Comparison of ENCODE assay signal across 1 cellular context in the genomic region with DNA sequence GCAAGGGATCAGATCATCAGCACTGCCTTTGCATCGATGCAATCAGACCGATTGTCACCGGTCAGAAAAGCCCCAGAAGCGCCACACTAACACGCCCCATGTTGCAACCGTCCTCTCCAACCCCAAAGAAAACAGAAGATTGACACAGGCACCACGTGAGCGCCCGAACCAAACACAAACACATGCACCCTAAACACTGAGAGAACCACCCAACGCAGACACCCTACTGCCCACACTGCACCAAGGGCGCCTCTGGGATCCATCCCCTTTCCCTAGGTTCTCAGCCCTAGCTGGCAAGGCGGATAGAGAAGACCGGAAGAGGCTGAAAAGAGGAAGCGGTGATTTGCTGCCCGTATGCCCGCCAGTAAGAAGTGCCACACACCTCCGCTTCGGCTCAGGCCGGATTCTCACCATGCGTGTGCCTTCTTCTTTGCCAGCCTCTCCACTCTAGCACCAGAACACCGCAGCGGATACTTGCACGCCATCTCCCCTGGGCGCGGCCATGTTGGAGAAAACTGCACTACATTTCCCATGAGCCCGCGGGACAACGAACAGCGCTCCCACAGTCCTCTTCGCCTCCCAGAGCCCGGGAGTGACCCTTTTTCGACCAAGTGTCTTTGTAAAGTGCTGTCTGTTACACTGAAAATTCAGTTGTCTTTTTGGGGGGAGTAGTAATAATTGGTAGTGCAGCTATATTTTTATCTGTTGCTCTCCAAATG.
TF ChIP-seq lines count a peak whose summit lies in the region.

A gene with protein sequence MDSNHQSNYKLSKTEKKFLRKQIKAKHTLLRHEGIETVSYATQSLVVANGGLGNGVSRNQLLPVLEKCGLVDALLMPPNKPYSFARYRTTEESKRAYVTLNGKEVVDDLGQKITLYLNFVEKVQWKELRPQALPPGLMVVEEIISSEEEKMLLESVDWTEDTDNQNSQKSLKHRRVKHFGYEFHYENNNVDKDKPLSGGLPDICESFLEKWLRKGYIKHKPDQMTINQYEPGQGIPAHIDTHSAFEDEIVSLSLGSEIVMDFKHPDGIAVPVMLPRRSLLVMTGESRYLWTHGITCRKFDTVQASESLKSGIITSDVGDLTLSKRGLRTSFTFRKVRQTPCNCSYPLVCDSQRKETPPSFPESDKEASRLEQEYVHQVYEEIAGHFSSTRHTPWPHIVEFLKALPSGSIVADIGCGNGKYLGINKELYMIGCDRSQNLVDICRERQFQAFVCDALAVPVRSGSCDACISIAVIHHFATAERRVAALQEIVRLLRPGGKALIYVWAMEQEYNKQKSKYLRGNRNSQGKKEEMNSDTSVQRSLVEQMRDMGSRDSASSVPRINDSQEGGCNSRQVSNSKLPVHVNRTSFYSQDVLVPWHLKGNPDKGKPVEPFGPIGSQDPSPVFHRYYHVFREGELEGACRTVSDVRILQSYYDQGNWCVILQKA (minus strand): TSS at position 517 of the 719 bp plus-strand sequence. CDS start 4,842 bp downstream, outside the sequence.

TF ChIP-seq in K562, 482 proteins besides CTCF, POLR2A, EP300 and RAD21 (continued from another document and continues in another):
- TF ChIP-seq, protein P1, sequence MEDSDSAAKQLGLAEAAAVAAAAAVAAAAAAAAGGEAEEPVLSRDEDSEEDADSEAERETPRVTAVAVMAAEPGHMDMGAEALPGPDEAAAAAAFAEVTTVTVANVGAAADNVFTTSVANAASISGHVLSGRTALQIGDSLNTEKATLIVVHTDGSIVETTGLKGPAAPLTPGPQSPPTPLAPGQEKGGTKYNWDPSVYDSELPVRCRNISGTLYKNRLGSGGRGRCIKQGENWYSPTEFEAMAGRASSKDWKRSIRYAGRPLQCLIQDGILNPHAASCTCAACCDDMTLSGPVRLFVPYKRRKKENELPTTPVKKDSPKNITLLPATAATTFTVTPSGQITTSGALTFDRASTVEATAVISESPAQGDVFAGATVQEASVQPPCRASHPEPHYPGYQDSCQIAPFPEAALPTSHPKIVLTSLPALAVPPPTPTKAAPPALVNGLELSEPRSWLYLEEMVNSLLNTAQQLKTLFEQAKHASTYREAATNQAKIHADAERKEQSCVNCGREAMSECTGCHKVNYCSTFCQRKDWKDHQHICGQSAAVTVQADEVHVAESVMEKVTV (CRISPR knock-in tag; IDR thresholded peaks at IDR 0.05) = no peak
- TF ChIP-seq ASH1L (IDR thresholded peaks at IDR 0.05; ENCODE audit: borderline replicate concordance, low read depth, partially characterized antibody) (peak; percentile 46), ZNF224 (CRISPR knock-in tag; IDR thresholded peaks at IDR 0.05) (no peak), ZFP1 (CRISPR knock-in tag; IDR thresholded peaks at IDR 0.05) (no peak), HSF4 (CRISPR knock-in tag; IDR thresholded peaks at IDR 0.05; ENCODE audit: borderline replicate concordance) (no peak), DPF2 (IDR thresholded peaks at IDR 0.05) (no peak), HNRNPUL1 (IDR thresholded peaks at IDR 0.05; ENCODE audit: low read length) (no peak), KDM2B (CRISPR knock-in tag; IDR thresholded peaks at IDR 0.05) (no peak), SMARCE1 (IDR thresholded peaks at IDR 0.05) (no peak), CHD1 (IDR thresholded peaks at IDR 0.05; ENCODE audit: low read length) (no peak), POU5F1 (IDR thresholded peaks at IDR 0.05; ENCODE audit: borderline replicate concordance, low read depth, low read length, partially characterized antibody) (peak; percentile 19), YBX1 (IDR thresholded peaks at IDR 0.05) (no peak), ZC3H11A (IDR thresholded peaks at IDR 0.05; ENCODE audit: low read depth, low read length) (no peak), ZNF431 (CRISPR knock-in tag; IDR thresholded peaks at IDR 0.05) (no peak), PPARD (CRISPR knock-in tag; IDR thresholded peaks at IDR 0.05) (no peak), ZNF695 (CRISPR knock-in tag; IDR thresholded peaks at IDR 0.05) (no peak), ETS2 (tag; IDR thresholded peaks at IDR 0.05; ENCODE audit: borderline replicate concordance, poor library complexity, severe bottlenecking) (no peak), ZNF764 (CRISPR knock-in tag; IDR thresholded peaks at IDR 0.05; ENCODE audit: low read depth) (no peak), ZBTB7A (IDR thresholded peaks at IDR 0.05; ENCODE audit: borderline replicate concordance, control insufficient read depth, low read depth, low read length) (no peak), SAP30 (IDR thresholded peaks at IDR 0.05; ENCODE audit: borderline replicate concordance, insufficient read depth, low read depth, low read length, poor library complexity, severe bottlenecking) (peak; percentile 99), CXXC5 (CRISPR knock-in tag; IDR thresholded peaks at IDR 0.05) (peak; percentile 56), FOXJ3 (CRISPR knock-in tag; IDR thresholded peaks at IDR 0.05) (no peak), NR3C1 (CRISPR knock-in tag; IDR thresholded peaks at IDR 0.05) (no peak), SRSF1 (IDR thresholded peaks at IDR 0.05; ENCODE audit: low read depth, low read length) (no peak), CBFB (CRISPR knock-in tag; IDR thresholded peaks at IDR 0.05) (0 out of 2 replicates have a peak, but pooled peaks have one; percentile 62), ERF (CRISPR knock-in tag; IDR thresholded peaks at IDR 0.05) (no peak), RB1 (IDR thresholded peaks at IDR 0.05; ENCODE audit: low read depth) (no peak; the same call in 1 of the 2 replicates), NFRKB (IDR thresholded peaks at IDR 0.05; ENCODE audit: low read depth) (0 out of 2 replicates have a peak, but pooled peaks have one; percentile 62), RBM22 (IDR thresholded peaks at IDR 0.05; ENCODE audit: low read depth, low read length, poor library complexity, severe bottlenecking) (no peak), NONO (IDR thresholded peaks at IDR 0.05; ENCODE audit: low read depth in 2 of 2, low read length in 1 of 2) (no peak), FOXA1 (IDR thresholded peaks at IDR 0.05; ENCODE audit: borderline replicate concordance) (no peak), ESRRA (IDR thresholded peaks at IDR 0.05; ENCODE audit: borderline replicate concordance, low read depth) (peak; percentile 11; the same call in 1 of the 2 replicates), ZNF699 (CRISPR knock-in tag; IDR thresholded peaks at IDR 0.05; ENCODE audit: insufficient replicate concordance) (no peak), ZNF354B (CRISPR knock-in tag; IDR thresholded peaks at IDR 0.05) (no peak), NRF1 (conservative IDR thresholded peaks at IDR 0.05 in 1 of 2, IDR thresholded peaks at IDR 0.05 in 1 of 2) (peak; percentile 70 to 82), SRSF3 (IDR thresholded peaks at IDR 0.05; ENCODE audit: insufficient read depth, low read length) (no peak), ZBTB8A (IDR thresholded peaks at IDR 0.05; ENCODE audit: partially characterized antibody) (no peak), ZNF586 (CRISPR knock-in tag; conservative IDR thresholded peaks at IDR 0.05) (no peak), CBX2 (IDR thresholded peaks at IDR 0.05; ENCODE audit: insufficient read depth, low read length, poor library complexity, severe bottlenecking) (no peak), ATF7 (IDR thresholded peaks at IDR 0.05) (no peak), PHTF2 (CRISPR knock-in tag; IDR thresholded peaks at IDR 0.05) (no peak), CBFA2T2 (conservative IDR thresholded peaks at IDR 0.05) (0 out of 2 replicates have a peak, but pooled peaks have one; percentile 2), HDAC1 (IDR thresholded peaks at IDR 0.05) (peak; percentile 80 to 99; a peak in 3 of 4 replicates), PHB (CRISPR knock-in tag; IDR thresholded peaks at IDR 0.05) (no peak), NFE2L1 (tag; IDR thresholded peaks at IDR 0.05; ENCODE audit: borderline replicate concordance, low read depth) (no peak), ZBED1 (IDR thresholded peaks at IDR 0.05) (no peak), ZKSCAN3 (CRISPR knock-in tag; IDR thresholded peaks at IDR 0.05) (no peak), PURB (CRISPR knock-in tag; IDR thresholded peaks at IDR 0.05; ENCODE audit: low read depth) (no peak), MEF2A (IDR thresholded peaks at IDR 0.05; ENCODE audit: control insufficient read depth, low read depth, low read length) (no peak), STAG1 (CRISPR knock-in tag; IDR thresholded peaks at IDR 0.05; ENCODE audit: borderline replicate concordance) (no peak), SRSF7 (optimal IDR thresholded peaks at IDR 0.05; ENCODE audit: low read depth, low read length) (no peak), NR4A1 (CRISPR knock-in tag; IDR thresholded peaks at IDR 0.05) (no peak), NR4A1 (tag; IDR thresholded peaks at IDR 0.05) (no peak; the same call in 1 of the 2 replicates), EP400 (IDR thresholded peaks at IDR 0.05) (peak; percentile 86), ZEB2 (IDR thresholded peaks at IDR 0.05) (no peak)
- TF ChIP-seq, protein P2, sequence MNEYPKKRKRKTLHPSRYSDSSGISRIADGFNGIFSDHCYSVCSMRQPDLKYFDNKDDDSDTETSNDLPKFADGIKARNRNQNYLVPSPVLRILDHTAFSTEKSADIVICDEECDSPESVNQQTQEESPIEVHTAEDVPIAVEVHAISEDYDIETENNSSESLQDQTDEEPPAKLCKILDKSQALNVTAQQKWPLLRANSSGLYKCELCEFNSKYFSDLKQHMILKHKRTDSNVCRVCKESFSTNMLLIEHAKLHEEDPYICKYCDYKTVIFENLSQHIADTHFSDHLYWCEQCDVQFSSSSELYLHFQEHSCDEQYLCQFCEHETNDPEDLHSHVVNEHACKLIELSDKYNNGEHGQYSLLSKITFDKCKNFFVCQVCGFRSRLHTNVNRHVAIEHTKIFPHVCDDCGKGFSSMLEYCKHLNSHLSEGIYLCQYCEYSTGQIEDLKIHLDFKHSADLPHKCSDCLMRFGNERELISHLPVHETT (CRISPR knock-in tag; conservative IDR thresholded peaks at IDR 0.05 in 1 of 2, IDR thresholded peaks at IDR 0.05 in 1 of 2) = 0 out of 4 replicates have a peak, but pooled peaks of 1 of the 2 experiments have one; percentile 42
- TF ChIP-seq, protein P3, sequence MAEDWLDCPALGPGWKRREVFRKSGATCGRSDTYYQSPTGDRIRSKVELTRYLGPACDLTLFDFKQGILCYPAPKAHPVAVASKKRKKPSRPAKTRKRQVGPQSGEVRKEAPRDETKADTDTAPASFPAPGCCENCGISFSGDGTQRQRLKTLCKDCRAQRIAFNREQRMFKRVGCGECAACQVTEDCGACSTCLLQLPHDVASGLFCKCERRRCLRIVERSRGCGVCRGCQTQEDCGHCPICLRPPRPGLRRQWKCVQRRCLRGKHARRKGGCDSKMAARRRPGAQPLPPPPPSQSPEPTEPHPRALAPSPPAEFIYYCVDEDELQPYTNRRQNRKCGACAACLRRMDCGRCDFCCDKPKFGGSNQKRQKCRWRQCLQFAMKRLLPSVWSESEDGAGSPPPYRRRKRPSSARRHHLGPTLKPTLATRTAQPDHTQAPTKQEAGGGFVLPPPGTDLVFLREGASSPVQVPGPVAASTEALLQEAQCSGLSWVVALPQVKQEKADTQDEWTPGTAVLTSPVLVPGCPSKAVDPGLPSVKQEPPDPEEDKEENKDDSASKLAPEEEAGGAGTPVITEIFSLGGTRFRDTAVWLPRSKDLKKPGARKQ (CRISPR knock-in tag; IDR thresholded peaks at IDR 0.05) = no peak
- TF ChIP-seq, protein P4, sequence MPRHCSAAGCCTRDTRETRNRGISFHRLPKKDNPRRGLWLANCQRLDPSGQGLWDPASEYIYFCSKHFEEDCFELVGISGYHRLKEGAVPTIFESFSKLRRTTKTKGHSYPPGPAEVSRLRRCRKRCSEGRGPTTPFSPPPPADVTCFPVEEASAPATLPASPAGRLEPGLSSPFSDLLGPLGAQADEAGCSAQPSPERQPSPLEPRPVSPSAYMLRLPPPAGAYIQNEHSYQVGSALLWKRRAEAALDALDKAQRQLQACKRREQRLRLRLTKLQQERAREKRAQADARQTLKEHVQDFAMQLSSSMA (CRISPR knock-in tag; IDR thresholded peaks at IDR 0.05) = no peak
- TF ChIP-seq, protein P5, sequence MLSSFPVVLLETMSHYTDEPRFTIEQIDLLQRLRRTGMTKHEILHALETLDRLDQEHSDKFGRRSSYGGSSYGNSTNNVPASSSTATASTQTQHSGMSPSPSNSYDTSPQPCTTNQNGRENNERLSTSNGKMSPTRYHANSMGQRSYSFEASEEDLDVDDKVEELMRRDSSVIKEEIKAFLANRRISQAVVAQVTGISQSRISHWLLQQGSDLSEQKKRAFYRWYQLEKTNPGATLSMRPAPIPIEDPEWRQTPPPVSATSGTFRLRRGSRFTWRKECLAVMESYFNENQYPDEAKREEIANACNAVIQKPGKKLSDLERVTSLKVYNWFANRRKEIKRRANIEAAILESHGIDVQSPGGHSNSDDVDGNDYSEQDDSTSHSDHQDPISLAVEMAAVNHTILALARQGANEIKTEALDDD (IDR thresholded peaks at IDR 0.05) = no peak
- TF ChIP-seq, protein P6, sequence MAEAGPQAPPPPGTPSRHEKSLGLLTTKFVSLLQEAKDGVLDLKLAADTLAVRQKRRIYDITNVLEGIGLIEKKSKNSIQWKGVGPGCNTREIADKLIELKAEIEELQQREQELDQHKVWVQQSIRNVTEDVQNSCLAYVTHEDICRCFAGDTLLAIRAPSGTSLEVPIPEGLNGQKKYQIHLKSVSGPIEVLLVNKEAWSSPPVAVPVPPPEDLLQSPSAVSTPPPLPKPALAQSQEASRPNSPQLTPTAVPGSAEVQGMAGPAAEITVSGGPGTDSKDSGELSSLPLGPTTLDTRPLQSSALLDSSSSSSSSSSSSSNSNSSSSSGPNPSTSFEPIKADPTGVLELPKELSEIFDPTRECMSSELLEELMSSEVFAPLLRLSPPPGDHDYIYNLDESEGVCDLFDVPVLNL (CRISPR knock-in tag; IDR thresholded peaks at IDR 0.05; ENCODE audit: low read depth) = 0 out of 2 replicates have a peak, but pooled peaks have one; percentile 8
- TF ChIP-seq, protein P7, sequence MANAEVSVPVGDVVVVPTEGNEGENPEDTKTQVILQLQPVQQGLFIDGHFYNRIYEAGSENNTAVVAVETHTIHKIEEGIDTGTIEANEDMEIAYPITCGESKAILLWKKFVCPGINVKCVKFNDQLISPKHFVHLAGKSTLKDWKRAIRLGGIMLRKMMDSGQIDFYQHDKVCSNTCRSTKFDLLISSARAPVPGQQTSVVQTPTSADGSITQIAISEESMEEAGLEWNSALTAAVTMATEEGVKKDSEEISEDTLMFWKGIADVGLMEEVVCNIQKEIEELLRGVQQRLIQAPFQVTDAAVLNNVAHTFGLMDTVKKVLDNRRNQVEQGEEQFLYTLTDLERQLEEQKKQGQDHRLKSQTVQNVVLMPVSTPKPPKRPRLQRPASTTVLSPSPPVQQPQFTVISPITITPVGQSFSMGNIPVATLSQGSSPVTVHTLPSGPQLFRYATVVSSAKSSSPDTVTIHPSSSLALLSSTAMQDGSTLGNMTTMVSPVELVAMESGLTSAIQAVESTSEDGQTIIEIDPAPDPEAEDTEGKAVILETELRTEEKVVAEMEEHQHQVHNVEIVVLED (CRISPR knock-in tag; IDR thresholded peaks at IDR 0.05) = peak; percentile 35; the same call in 1 of the 2 replicates
- TF ChIP-seq, protein P8, sequence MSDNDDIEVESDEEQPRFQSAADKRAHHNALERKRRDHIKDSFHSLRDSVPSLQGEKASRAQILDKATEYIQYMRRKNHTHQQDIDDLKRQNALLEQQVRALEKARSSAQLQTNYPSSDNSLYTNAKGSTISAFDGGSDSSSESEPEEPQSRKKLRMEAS (CRISPR knock-in tag; IDR thresholded peaks at IDR 0.05) = peak; percentile 80
